ENCODE assay signal across 26 cellular contexts in genomic region chr18:62829936-62830335, GRCh38.
"Had no signal": no experiment of that assay in that cellular context is flagged by ENCODE, and none has a peak within 500 bp of the region (broad histone marks: within the 10 kb centered on the region; RNA-seq: fewer than 3 reads in every experiment).

No MANE protein-coding gene starts in this region.

- H3K9me3 Mint-ChIP-seq: activated B cell treated with CpG ODN at 0.5 μM for 24 hours; activated naive CD4-positive, alpha-beta T cell treated with anti-CD3 and anti-CD28 coated beads for 36 hours; activated naive CD8-positive, alpha-beta T cell treated with anti-CD3 and anti-CD28 coated beads, Interleukin-2, amount 10 ng/mL, durations not matched to agents 7 days and 5 days; nephron; stimulated activated naive B cell treated with anti-CD40 and anti-IgM and Interleukin-4, amounts not matched to agents 10 μg/mL and 1 μg/mL and 100 μg/mL, for 72 hours; T-helper 2 cell treated with Interferon-gamma antibody and Interleukin-4, amounts not matched to agents 5 μg/mL and 100 μg/mL, for 36 hours had no signal

- H3K27ac Mint-ChIP-seq: activated B cell treated with CpG ODN at 0.5 μM for 24 hours; activated CD4-positive, alpha-beta T cell treated with anti-CD3 and anti-CD28 coated beads for 36 hours; activated naive CD4-positive, alpha-beta T cell treated with anti-CD3 and anti-CD28 coated beads for 36 hours; activated naive CD8-positive, alpha-beta T cell treated with anti-CD3 and anti-CD28 coated beads, Interleukin-2, amount 10 ng/mL, durations not matched to agents 7 days and 5 days; brain; nephron; stimulated activated naive B cell treated with anti-CD40 and anti-IgM and Interleukin-4, amounts not matched to agents 10 μg/mL and 1 μg/mL and 100 μg/mL, for 72 hours; T-helper 2 cell treated with Interferon-gamma antibody and Interleukin-4, amounts not matched to agents 5 μg/mL and 100 μg/mL, for 36 hours had no signal

- H3K9me3 ChIP-seq: colonic mucosa, esophagus muscularis mucosa, gastrocnemius medialis, neutrophil, ovary, prostate gland, testis, vagina had no signal

- H3K4me3 Mint-ChIP-seq: activated B cell treated with CpG ODN at 0.5 μM for 24 hours; activated CD4-positive, alpha-beta T cell treated with anti-CD3 and anti-CD28 coated beads for 36 hours; activated naive CD4-positive, alpha-beta T cell treated with anti-CD3 and anti-CD28 coated beads for 36 hours; activated naive CD8-positive, alpha-beta T cell treated with anti-CD3 and anti-CD28 coated beads, Interleukin-2, amount 10 ng/mL, durations not matched to agents 7 days and 5 days; brain; nephron; stimulated activated naive B cell treated with anti-CD40 and anti-IgM and Interleukin-4, amounts not matched to agents 10 μg/mL and 1 μg/mL and 100 μg/mL, for 72 hours; T-helper 2 cell treated with Interferon-gamma antibody and Interleukin-4, amounts not matched to agents 5 μg/mL and 100 μg/mL, for 36 hours had no signal

- H3K4me3 ChIP-seq: colonic mucosa, dorsolateral prefrontal cortex, esophagus muscularis mucosa, gastrocnemius medialis, ovary, prostate gland, testis, vagina had no signal

- H3K27me3 Mint-ChIP-seq: activated B cell treated with CpG ODN at 0.5 μM for 24 hours; activated CD4-positive, alpha-beta T cell treated with anti-CD3 and anti-CD28 coated beads for 36 hours; activated naive CD8-positive, alpha-beta T cell treated with anti-CD3 and anti-CD28 coated beads, Interleukin-2, amount 10 ng/mL, durations not matched to agents 7 days and 5 days; brain; stimulated activated naive B cell treated with anti-CD40 and anti-IgM and Interleukin-4, amounts not matched to agents 10 μg/mL and 1 μg/mL and 100 μg/mL, for 72 hours had no signal

- H3K4me1 Mint-ChIP-seq: activated naive CD8-positive, alpha-beta T cell treated with anti-CD3 and anti-CD28 coated beads, Interleukin-2, amount 10 ng/mL, durations not matched to agents 7 days and 5 days had no signal

- H3K27ac ChIP-seq: colonic mucosa, esophagus muscularis mucosa, gastrocnemius medialis, neutrophil, ovary, prostate gland, testis, vagina had no signal

- DNase-seq: activated B cell treated with CpG ODN at 0.5 μM for 24 hours; activated CD4-positive, alpha-beta T cell treated with anti-CD3 and anti-CD28 coated beads for 36 hours; activated CD4-positive, alpha-beta T cell treated with anti-CD3 and anti-CD28 coated beads, Interleukin-2, amount 50 U/mL, for 48 hours; activated effector memory CD4-positive, alpha-beta T cell treated with Interleukin-2 at 50 U/mL for 16 hours; activated naive CD4-positive, alpha-beta T cell treated with anti-CD3 and anti-CD28 coated beads for 36 hours; activated naive CD8-positive, alpha-beta T cell treated with anti-CD3 and anti-CD28 coated beads, Interleukin-2, amount 10 ng/mL, durations not matched to agents 7 days and 5 days; activated T-cell treated with anti-CD3 and anti-CD28 coated beads, Interleukin-2, amount 50 U/mL, for 48 hours; amygdala; central memory CD4-positive, alpha-beta T cell; colonic mucosa; dorsolateral prefrontal cortex; gastrocnemius medialis; hypothalamus; left cardiac atrium; ovary; stimulated activated CD4-positive, alpha-beta T cell treated with anti-CD3 and anti-CD28 coated beads, Interleukin-2, amount 100 ng/mL, for 48 hours; stimulated activated CD8-positive, alpha-beta memory T cell treated with anti-CD3 and anti-CD28 coated beads, Interleukin-4, amount 100 ng/mL, for 48 hours; stimulated activated naive B cell treated with anti-CD40 and anti-IgM and Interleukin-4, amounts not matched to agents 10 μg/mL and 1 μg/mL and 100 μg/mL, for 72 hours; testis had no signal

- H3K36me3 ChIP-seq: colonic mucosa, ovary, prostate gland, vagina had no signal

- ATAC-seq: activated CD4-positive, alpha-beta T cell treated with anti-CD3 and anti-CD28 coated beads for 36 hours; gastrocnemius medialis; left cardiac atrium; stimulated activated naive B cell treated with anti-CD40 and anti-IgM and Interleukin-4, amounts not matched to agents 10 μg/mL and 1 μg/mL and 100 μg/mL, for 72 hours had no signal

- H3K27me3 ChIP-seq: colonic mucosa, dorsolateral prefrontal cortex, esophagus muscularis mucosa, gastrocnemius medialis, neutrophil, ovary, testis, vagina had no signal

- H3K4me1 ChIP-seq: prostate gland had no signal
